ENCODE assay signal across 9 cellular contexts in genomic region chr1:161198206-161198876, GRCh38. TPM values are rescaled to one million over a fixed set of nuclear protein-coding genes. Genes with fewer than 3 reads are reported as not detected.
DNase-seq lines count a peak whose midpoint lies in the region; ATAC-seq and TF ChIP-seq lines count a peak whose summit lies in the region.
"Had no signal": no experiment of that assay in that cellular context is flagged by ENCODE, and none has a peak within 500 bp of the region (broad histone marks: within the 10 kb centered on the region; RNA-seq: fewer than 3 reads in every experiment).

No MANE protein-coding gene starts in this region.

- no peak for TF ChIP-seq POLR2A in stomach (IDR thresholded peaks at IDR 0.05)

- no peak for TF ChIP-seq EP300 in stomach (IDR thresholded peaks at IDR 0.05)

- H3K27ac ChIP-seq in angular gyrus (ENCODE audit: low read depth, low read length) (peak overlapping the region; percentile 100), stomach (peak overlapping the region; percentile 57 to 98 (median 96))

- H3K4me3 ChIP-seq in MG63 (peak overlapping the region; percentile 54), iPS-15b (ENCODE audit: low read depth, low read length) (peak overlapping the region; percentile 50), stomach (peak overlapping the region; percentile 33 to 56 (median 50))

- peak; percentile 88 for DNase-seq in MG63
- no peak for DNase-seq in stomach
- DNase-seq in stimulated activated CD8-positive, alpha-beta memory T cell treated with anti-CD3 and anti-CD28 coated beads, Interleukin-4, amount 100 ng/mL, for 48 hours, result no peak
- no peak for DNase-seq in stimulated activated CD4-positive, alpha-beta T cell treated with anti-CD3 and anti-CD28 coated beads, Interleukin-15, amount 100 ng/mL, for 24 hours
- DNase-seq: MM.1S had no signal

- TF ChIP-seq CTCF in stomach (IDR thresholded peaks at IDR 0.05), result no peak

- H3K36me3 ChIP-seq in MG63 (peaks cover 29% of the 10 kb centered on the region), iPS-15b (ENCODE audit: control insufficient read depth, insufficient read depth, low read length) (peaks cover 14% of the 10 kb centered on the region), stomach (peaks cover 0 to 17% (median 7%) of the 10 kb centered on the region in 4 donors)

- ATAC-seq in GM18498 (IDR thresholded peaks at IDR 0.05; ENCODE audit: unreplicated experiment) (no peak), GM18519 (IDR thresholded peaks at IDR 0.05; ENCODE audit: low FRiP score, unreplicated experiment) (no peak)

- 12 to 26% (median 21%) methylated on average over 4 to 20 of the region's 20 CpGs for WGBS in stomach, 5 donors

- intact Hi-C loops in stomach (cut with DNase I; ENCODE audit: low total_unique reads), result no loop called here

- H3K27me3 ChIP-seq in MG63, result no peaks in the 10 kb centered on the region
- H3K27me3 ChIP-seq in iPS-15b (ENCODE audit: control insufficient read depth, insufficient read depth, low read length), result no peaks in the 10 kb centered on the region
- peaks cover 0 to 8% (median 0%) of the 10 kb centered on the region in 3 donors for H3K27me3 ChIP-seq in stomach

- no peaks in the 10 kb centered on the region for H3K9me3 ChIP-seq in MG63
- no peaks in the 10 kb centered on the region for H3K9me3 ChIP-seq in iPS-15b (ENCODE audit: control insufficient read depth, insufficient read depth, low read length)
- H3K9me3 ChIP-seq in stomach, result no peaks in the 10 kb centered on the region

- peak overlapping the region; percentile 47 for H3K9ac ChIP-seq in iPS-15b (ENCODE audit: low read depth, low read length)

- H3K4me1 ChIP-seq in iPS-15b (ENCODE audit: control insufficient read depth, insufficient read depth, low read length) (peaks cover 45% of the 10 kb centered on the region), stomach (peaks cover 20 to 90% (median 68%) of the 10 kb centered on the region in 4 donors)

RNA-seq across cellular contexts. Expression of gene ADAMTS4, which starts 0.5 kb away (rescaled TPM):
- 3.6 and 5.2 TPM in 2 replicates for total RNA-seq in MG63 (2014; rRNA removed; shearing (Covaris generic); ENCODE audit: low replicate concordance)
- total RNA-seq in stomach, result 10 to 100 TPM in 2 of 5 donors, 1 to 10 TPM in 2, under 1 TPM in 1; 0.89 to 20.6 (median 2.8) TPM
- polyA plus RNA-seq in stomach, result 1 to 10 TPM; 1.1 to 4.2 (median 1.4) TPM

RNA-seq across cellular contexts. Expression of gene NDUFS2, which starts 3.8 kb away (rescaled TPM):
- total RNA-seq in MG63 (2014; rRNA removed; shearing (Covaris generic); ENCODE audit: low replicate concordance), result 129 and 194 TPM in 2 replicates
- 100 to 1,000 TPM in 2 of 5 donors, 10 to 100 TPM in 2, 1 to 10 TPM in 1; 9.9 to 165 (median 85.7) TPM for total RNA-seq in stomach
- polyA plus RNA-seq in stomach, result 10 to 100 TPM; 55.6 to 83.4 (median 81.9) TPM

RNA-seq across cellular contexts. Expression of gene FCER1G, which starts 16.8 kb away (rescaled TPM):
- 5.3 TPM in 1 of 2 replicates, not detected in the other for total RNA-seq in MG63 (2014; rRNA removed; shearing (Covaris generic); ENCODE audit: low replicate concordance)
- 10 to 100 TPM in 2 of 5 donors, 1 to 10 TPM in 2, not detected in 1; 1.4 to 27.0 (median 7.4) TPM for total RNA-seq in stomach
- 100 to 1,000 TPM in 1 of 3 donors, 10 to 100 TPM in 2; 35.4 to 101 (median 50.6) TPM for polyA plus RNA-seq in stomach

RNA-seq across cellular contexts. Expression of gene B4GALT3, which starts 21.0 kb away (rescaled TPM):
- total RNA-seq in MG63 (2014; rRNA removed; shearing (Covaris generic); ENCODE audit: low replicate concordance), result 20.5 and 25.7 TPM in 2 replicates
- 10 to 100 TPM; 12.2 to 25.8 (median 17.3) TPM for total RNA-seq in stomach
- 10 to 100 TPM; 17.5 to 21.7 (median 18.8) TPM for polyA plus RNA-seq in stomach

RNA-seq across cellular contexts. Expression of gene APOA2, which starts 25.1 kb away (rescaled TPM):
- total RNA-seq in MG63 (2014; rRNA removed; shearing (Covaris generic); ENCODE audit: low replicate concordance), result not detected in 2 replicates
- total RNA-seq in stomach, result 1 to 10 TPM in 1 of 5 donors, not detected in 4; 5.3 TPM
- polyA plus RNA-seq in stomach, result not detected
